In the genomic region with DNA sequence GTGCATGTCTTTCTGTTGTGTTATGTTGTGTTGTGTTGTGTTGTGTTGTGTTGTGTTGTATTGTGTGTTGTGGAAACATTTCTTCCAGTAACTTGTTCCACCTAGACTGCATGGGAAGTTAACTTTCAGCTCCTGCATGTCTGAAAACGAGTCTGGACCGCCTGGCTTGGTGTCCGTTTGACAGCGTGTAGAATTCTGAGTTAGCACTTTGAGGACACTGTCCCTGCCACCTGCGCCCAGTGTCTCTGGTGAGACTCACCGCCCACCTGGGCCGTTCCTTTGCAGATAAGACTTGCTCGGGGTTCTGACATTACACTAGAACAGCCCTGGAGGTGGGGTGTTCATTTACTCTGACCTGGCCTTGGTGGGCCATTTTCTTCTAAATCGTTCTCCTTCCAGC, we compare ENCODE assay signal across 20 cellular contexts. TPM values are rescaled to one million over a fixed set of nuclear protein-coding genes. Genes with fewer than 3 reads are reported as not detected.
"Had no signal": no experiment of that assay in that cellular context is flagged by ENCODE, and none has a peak within 500 bp of the region (broad histone marks: within the 10 kb centered on the region; RNA-seq: fewer than 3 reads in every experiment).

No MANE protein-coding gene starts in this region.

- ATAC-seq: activated CD8-positive, alpha-beta T cell treated with anti-CD3 and anti-CD28 coated beads for 36 hours; naive thymus-derived CD8-positive, alpha-beta T cell; pancreas; sciatic nerve; stimulated activated effector memory CD8-positive, alpha-beta T cell treated with anti-CD3 and anti-CD28 coated beads, Interleukin-12 subunit alpha, Interleukin-12 subunit beta, amount 100 ng/mL, for 72 hours had no signal

- H3K4me1 ChIP-seq: testis had no signal

- H3K27ac Mint-ChIP-seq: activated CD8-positive, alpha-beta T cell treated with anti-CD3 and anti-CD28 coated beads for 36 hours; activated naive CD8-positive, alpha-beta T cell treated with anti-CD3 and anti-CD28 coated beads, Interleukin-2, amount 10 ng/mL, durations not matched to agents 7 days and 5 days; activated T-helper 2 cell treated with anti-CD3 and anti-CD28 coated beads, Interferon-gamma antibody, Interleukin-2, Interleukin-4, amounts not matched to agents 10 μg/mL and 5 μg/mL and 100 μg/mL, durations not matched to agents 14 hours and 24 hours and 36 hours; stimulated activated effector memory CD8-positive, alpha-beta T cell treated with anti-CD3 and anti-CD28 coated beads, Interleukin-12 subunit alpha, Interleukin-12 subunit beta, amount 100 ng/mL, for 72 hours had no signal

- DNase-seq: activated CD4-positive, alpha-beta T cell treated with anti-CD3 and anti-CD28 coated beads for 48 hours; activated CD4-positive, CD25-positive, alpha-beta regulatory T cell; activated CD8-positive, alpha-beta T cell treated with anti-CD3 and anti-CD28 coated beads for 36 hours; activated naive CD4-positive, alpha-beta T cell treated with Interleukin-2 at 50 U/mL for 16 hours; activated naive CD8-positive, alpha-beta T cell treated with anti-CD3 and anti-CD28 coated beads, Interleukin-2, amount 10 ng/mL, durations not matched to agents 7 days and 5 days; activated T-cell treated with anti-CD3 and anti-CD28 coated beads, Interleukin-2, amount 50 U/mL, for 1 hour; central memory CD4-positive, alpha-beta T cell; erythroblast; kidney glomerular epithelial cell; mesenchymal stem cell; naive thymus-derived CD8-positive, alpha-beta T cell; pancreas; stimulated activated CD4-positive, alpha-beta T cell treated with anti-CD3 and anti-CD28 coated beads, Interleukin-4, amount 100 ng/mL, for 24 hours; T-helper 9 cell; testis; upper lobe of left lung had no signal

- H3K27me3 ChIP-seq: pancreas, testis, upper lobe of left lung had no signal

- H3K27ac ChIP-seq: testis, upper lobe of left lung had no signal

- H3K4me3 ChIP-seq: pancreas, testis, upper lobe of left lung had no signal

- H3K27me3 Mint-ChIP-seq: activated CD8-positive, alpha-beta T cell treated with anti-CD3 and anti-CD28 coated beads for 36 hours; brain had no signal

- H3K36me3 ChIP-seq: pancreas, upper lobe of left lung had no signal

- H3K9me3 Mint-ChIP-seq: activated CD8-positive, alpha-beta T cell treated with anti-CD3 and anti-CD28 coated beads for 36 hours; activated naive CD8-positive, alpha-beta T cell treated with anti-CD3 and anti-CD28 coated beads, Interleukin-2, amount 10 ng/mL, durations not matched to agents 7 days and 5 days; activated T-helper 2 cell treated with anti-CD3 and anti-CD28 coated beads, Interferon-gamma antibody, Interleukin-2, Interleukin-4, amounts not matched to agents 10 μg/mL and 5 μg/mL and 100 μg/mL, durations not matched to agents 14 hours and 24 hours and 36 hours; naive thymus-derived CD8-positive, alpha-beta T cell; stimulated activated effector memory CD8-positive, alpha-beta T cell treated with anti-CD3 and anti-CD28 coated beads, Interleukin-12 subunit alpha, Interleukin-12 subunit beta, amount 100 ng/mL, for 72 hours had no signal

- H3K4me3 Mint-ChIP-seq: activated CD8-positive, alpha-beta T cell treated with anti-CD3 and anti-CD28 coated beads for 36 hours; activated naive CD8-positive, alpha-beta T cell treated with anti-CD3 and anti-CD28 coated beads, Interleukin-2, amount 10 ng/mL, durations not matched to agents 7 days and 5 days; naive thymus-derived CD8-positive, alpha-beta T cell; stimulated activated effector memory CD8-positive, alpha-beta T cell treated with anti-CD3 and anti-CD28 coated beads, Interleukin-12 subunit alpha, Interleukin-12 subunit beta, amount 100 ng/mL, for 72 hours had no signal

- H3K36me3 Mint-ChIP-seq: activated naive CD8-positive, alpha-beta T cell treated with anti-CD3 and anti-CD28 coated beads, Interleukin-2, amount 10 ng/mL, durations not matched to agents 7 days and 5 days; naive thymus-derived CD8-positive, alpha-beta T cell; stimulated activated effector memory CD8-positive, alpha-beta T cell treated with anti-CD3 and anti-CD28 coated beads, Interleukin-12 subunit alpha, Interleukin-12 subunit beta, amount 100 ng/mL, for 72 hours had no signal

- H3K9me3 ChIP-seq: pancreas, testis, upper lobe of left lung had no signal

RNA-seq across cellular contexts. Expression of gene WNK2, which starts 42.0 kb away (rescaled TPM):
- polyA plus RNA-seq: naive thymus-derived CD8-positive, alpha-beta T cell had no signal
